ENCODE assay signal across 8 cellular contexts in genomic region chr5:37722236-37723146, GRCh38.
DNase-seq lines count a peak whose midpoint lies in the region; ATAC-seq and TF ChIP-seq lines count a peak whose summit lies in the region.

No MANE protein-coding gene starts in this region.

- H3K27me3 ChIP-seq in uterus (no peaks in the 10 kb centered on the region), testis (no peaks in the 10 kb centered on the region), adrenal gland (no peaks in the 10 kb centered on the region)

- TF ChIP-seq CTCF in fibroblast of villous mesenchyme (IDR thresholded peaks at IDR 0.05; ENCODE audit: insufficient read depth, low read depth, low read length) (no peak), uterus (IDR thresholded peaks at IDR 0.05) (no peak), testis (IDR thresholded peaks at IDR 0.05) (no peak), adrenal gland (IDR thresholded peaks at IDR 0.05) (no peak)

- 86 to 93% methylated on average over 6 of the region's 6 CpGs for WGBS in testis, 2 donors
- WGBS in adrenal gland, 4 donors: 77 to 84% (median 80%) methylated on average over 6 of the region's 6 CpGs

- in situ Hi-C loops in ACHN (cut with HindIII; ENCODE audit: low pct_ligation_motif_present, low pct_unique_long_range_greater_than_20kb, low sequenced_read_pairs): no loop called here

- H3K36me3 ChIP-seq in uterus (no peaks in the 10 kb centered on the region), testis (ENCODE audit: low read depth, missing control alignments) (no peaks in the 10 kb centered on the region), adrenal gland (replicated peaks in 1 of 2) (peaks cover 0 to 9% of the 10 kb centered on the region in 2 donors)

- DNase-seq in ACHN: peak; percentile 97
- peak; percentile 94 for DNase-seq in SIG-M5 treated with dmso at 0.1 percent for 504 hours (lab: John Stamatoyannopoulos, UW; ENCODE audit: unreplicated experiment)
- peak; percentile 90 for DNase-seq in fibroblast of villous mesenchyme (ENCODE audit: low read depth)
- DNase-seq in uterus: no peak
- DNase-seq in testis: no peak
- no peak for DNase-seq in adrenal gland

- no peak overlapping the region for H3K4me3 ChIP-seq in fibroblast of villous mesenchyme (ENCODE audit: low read depth, low read length)
- H3K4me3 ChIP-seq in uterus: no peak overlapping the region
- no peak overlapping the region for H3K4me3 ChIP-seq in testis
- H3K4me3 ChIP-seq in adrenal gland: no peak overlapping the region

- no peak for TF ChIP-seq POLR2A in uterus (IDR thresholded peaks at IDR 0.05)
- TF ChIP-seq POLR2A in testis (IDR thresholded peaks at IDR 0.05): no peak
- no peak for TF ChIP-seq POLR2A in adrenal gland (IDR thresholded peaks at IDR 0.05)

- H3K9me3 ChIP-seq in uterus (no peaks in the 10 kb centered on the region), testis (no peaks in the 10 kb centered on the region), adrenal gland (replicated peaks in 1 of 3) (no peaks in the 10 kb centered on the region)

- intact Hi-C loops in uterus (cut with DNase I; ENCODE audit: low total_unique reads) (no loop called here), testis (cut with DNase I; ENCODE audit: low total_unique reads) (no loop called here), adrenal gland (cut with DNase I) (no loop called here)

- ATAC-seq in GM18868 (IDR thresholded peaks at IDR 0.05; ENCODE audit: unreplicated experiment) (peak; percentile 75), HG03060 (IDR thresholded peaks at IDR 0.05; ENCODE audit: low read depth, unreplicated experiment) (peak; percentile 70)

- H3K4me1 ChIP-seq in uterus: peaks cover 0 to 3% of the 10 kb centered on the region in 2 donors
- peaks cover 9% of the 10 kb centered on the region for H3K4me1 ChIP-seq in testis
- H3K4me1 ChIP-seq in adrenal gland (replicated peaks in 1 of 2): peaks cover 9 to 10% of the 10 kb centered on the region in 2 donors

- no peak overlapping the region for H3K27ac ChIP-seq in uterus
- H3K27ac ChIP-seq in testis: no peak overlapping the region
- H3K27ac ChIP-seq in adrenal gland: no peak overlapping the region

Comparison
In these comparisons a context has a peak if more than half of its experiments do, and no peak if none do; other contexts are left out.
1. DNase-seq: peak in ACHN (single experiment), SIG-M5 treated with dmso at 0.1 percent for 504 hours (single experiment) and fibroblast of villous mesenchyme (single experiment); none in uterus (0 of 2), testis (single experiment) and adrenal gland (0 of 7).